8 cellular contexts compared by ENCODE assay signal in the genomic region with DNA sequence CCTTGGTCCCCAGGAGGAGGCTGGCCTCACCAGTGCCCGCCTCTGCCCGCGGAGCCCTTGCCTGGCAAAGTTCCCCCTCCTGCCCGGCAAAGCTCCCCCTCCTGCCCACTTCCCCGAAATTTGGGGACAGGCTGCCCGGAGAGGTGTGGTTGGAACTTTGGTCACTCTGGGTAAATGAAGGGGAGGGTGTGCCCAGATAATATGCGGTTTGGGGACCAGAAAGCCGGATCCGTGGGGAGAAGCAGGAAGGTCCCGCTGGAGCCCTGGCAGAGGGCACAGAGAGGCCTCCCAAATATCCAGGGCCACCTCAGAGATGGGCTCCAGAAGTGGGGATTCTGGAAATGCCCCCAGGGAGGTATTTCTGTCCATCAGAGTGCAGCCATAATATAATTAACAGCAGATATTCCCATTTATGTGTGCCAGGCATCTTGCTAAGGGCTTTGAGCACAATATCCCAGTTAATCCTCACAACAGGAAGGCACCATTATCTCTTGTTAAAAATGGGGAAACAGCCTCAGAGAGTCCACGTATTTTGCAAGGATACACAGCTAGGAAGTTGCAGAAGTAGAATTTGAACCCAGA. TPM values are rescaled to one million over a fixed set of nuclear protein-coding genes. Genes with fewer than 3 reads are reported as not detected.
DNase-seq lines count a peak whose midpoint lies in the region; ATAC-seq and TF ChIP-seq lines count a peak whose summit lies in the region.

No MANE protein-coding gene starts in this region.

- H3K9me3 ChIP-seq in OCI-LY3 (ENCODE audit: insufficient read depth, low read length): no peaks in the 10 kb centered on the region
- no peaks in the 10 kb centered on the region for H3K9me3 ChIP-seq in fibroblast of lung (ENCODE audit: control insufficient read depth, insufficient read depth, low read depth, low read length)
- H3K9me3 ChIP-seq in CD4-positive, alpha-beta memory T cell (ENCODE audit: control insufficient read depth in 1 of 2, low read length in 2 of 2): no peaks in the 10 kb centered on the region

- intact Hi-C loops in CD4-positive, alpha-beta memory T cell (cut with micrococcal nuclease): no loop called here

- POLR2A ChIA-PET in CD4-positive, alpha-beta memory T cell (lab: Charles Lee; ENCODE audit: partially characterized antibody): no interaction called here

- H3K4me3 ChIP-seq in OCI-LY3 (ENCODE audit: low read length): peak overlapping the region; percentile 89
- peak overlapping the region; percentile 49 to 84 (median 66) for H3K4me3 ChIP-seq in fibroblast of lung (replicated peaks in 1 of 4; ENCODE audit: control extremely low read depth in 1 of 4, insufficient read depth in 1 of 4, low read depth in 3 of 4, low read length in 4 of 4)
- H3K4me3 ChIP-seq in CD4-positive, alpha-beta memory T cell (ENCODE audit: low read length in 2 of 2): no peak overlapping the region

- H3K4me2 ChIP-seq in OCI-LY3 (ENCODE audit: low read length) (peak overlapping the region; percentile 96), fibroblast of lung (ENCODE audit: extremely low read depth, insufficient read depth, low read length) (peak overlapping the region; percentile 92)

- no peaks in the 10 kb centered on the region for H3K27me3 Mint-ChIP-seq in osteocyte (ENCODE audit: unreplicated experiment)
- peaks cover 23 to 34% of the 10 kb centered on the region in 2 donors for H3K27me3 Mint-ChIP-seq in CD4-positive, alpha-beta memory T cell

- TF ChIP-seq CTCF in OCI-LY3 (IDR thresholded peaks at IDR 0.05; ENCODE audit: low read depth, low read length) (no peak), fibroblast of lung (conservative IDR thresholded peaks at IDR 0.05 in 1 of 2, IDR thresholded peaks at IDR 0.05 in 1 of 2; ENCODE audit: low read depth in 1 of 2, low read length in 2 of 2) (no peak), osteocyte (IDR thresholded peaks at IDR 0.05) (no peak)

- peaks cover 9% of the 10 kb centered on the region for H3K4me1 Mint-ChIP-seq in osteocyte (ENCODE audit: unreplicated experiment)
- peaks cover 0 to 7% (median 0%) of the 10 kb centered on the region in 4 donors for H3K4me1 Mint-ChIP-seq in CD4-positive, alpha-beta memory T cell

- H3K79me2 ChIP-seq in OCI-LY3 (ENCODE audit: low read length) (no peaks in the 10 kb centered on the region; the same call in 1 of the 2 replicates), fibroblast of lung (ENCODE audit: control insufficient read depth, insufficient read depth, low read length) (peaks cover 2% of the 10 kb centered on the region)

- no peaks in the 10 kb centered on the region for H3K9me3 Mint-ChIP-seq in osteocyte (ENCODE audit: unreplicated experiment)
- H3K9me3 Mint-ChIP-seq in CD4-positive, alpha-beta memory T cell: no peaks in the 10 kb centered on the region

- H4K20me1 ChIP-seq in OCI-LY3 (ENCODE audit: insufficient read depth, low read length): 0 out of 2 replicates have a peak, but pooled peaks cover 4% of the 10 kb centered on the region
- H4K20me1 ChIP-seq in fibroblast of lung (ENCODE audit: control insufficient read depth, extremely low read depth, insufficient read depth, low read length): no peaks in the 10 kb centered on the region

- H2AFZ ChIP-seq in OCI-LY3 (ENCODE audit: low read depth, low read length) (no peak overlapping the region), fibroblast of lung (ENCODE audit: low read length) (no peak overlapping the region)

- no peak for ATAC-seq in HG03045 (IDR thresholded peaks at IDR 0.05; ENCODE audit: unreplicated experiment)

- peaks cover 14% of the 10 kb centered on the region for H3K4me1 ChIP-seq in OCI-LY3 (ENCODE audit: low read length)
- peaks cover 10% of the 10 kb centered on the region for H3K4me1 ChIP-seq in fibroblast of lung (ENCODE audit: control insufficient read depth, extremely low read depth, insufficient read depth, low read length)
- no peaks in the 10 kb centered on the region for H3K4me1 ChIP-seq in CD4-positive, alpha-beta memory T cell (ENCODE audit: insufficient read depth, low read length)

- CTCF ChIA-PET in CD4-positive, alpha-beta memory T cell (lab: Charles Lee; ENCODE audit: partially characterized antibody): no interaction called here

- H3K9ac ChIP-seq in OCI-LY3 (ENCODE audit: low read length): peak overlapping the region; percentile 79
- peak overlapping the region; percentile 16 for H3K9ac ChIP-seq in fibroblast of lung (ENCODE audit: insufficient read depth, low read length)

- H3K27ac ChIP-seq in OCI-LY3 (ENCODE audit: low read length): no peak overlapping the region
- no peak overlapping the region for H3K27ac ChIP-seq in fibroblast of lung (ENCODE audit: insufficient read depth, low read length)
- no peak overlapping the region for H3K27ac ChIP-seq in CD4-positive, alpha-beta memory T cell (ENCODE audit: low read depth, low read length)

- H3K27ac Mint-ChIP-seq in osteocyte (ENCODE audit: unreplicated experiment): no peak overlapping the region
- H3K27ac Mint-ChIP-seq in CD4-positive, alpha-beta memory T cell: no peak overlapping the region

- H3K36me3 Mint-ChIP-seq in osteocyte (ENCODE audit: unreplicated experiment): peaks cover 2% of the 10 kb centered on the region
- no peaks in the 10 kb centered on the region for H3K36me3 Mint-ChIP-seq in CD4-positive, alpha-beta memory T cell

- H3K27me3 ChIP-seq in OCI-LY3 (ENCODE audit: low read depth, low read length) (peaks cover 21% of the 10 kb centered on the region), fibroblast of lung (ENCODE audit: control insufficient read depth, insufficient read depth, low read length) (no peaks in the 10 kb centered on the region)
- no peaks in the 10 kb centered on the region for H3K27me3 ChIP-seq in CD4-positive, alpha-beta memory T cell (ENCODE audit: insufficient read depth, low read length)

- DNase-seq in CD1c-positive myeloid dendritic cell (ENCODE audit: extremely low spot score): peak; percentile 27
- no peak for DNase-seq in fibroblast of lung (ENCODE audit: low read depth in 2 of 2)
- no peak for DNase-seq in osteocyte (ENCODE audit: extremely low spot score, unreplicated experiment)
- no peak for DNase-seq in CD4-positive, alpha-beta memory T cell
- DNase-seq in NCI-H748 (lab: John Stamatoyannopoulos, UW; ENCODE audit: unreplicated experiment): no peak
- no peak for DNase-seq in GOT3 (lab: John Stamatoyannopoulos, UW)

- H3K4me3 Mint-ChIP-seq in osteocyte (ENCODE audit: unreplicated experiment): peak overlapping the region; percentile 62
- peak overlapping the region in 3 of 8 donors; percentile 2 to 53 (median 20) for H3K4me3 Mint-ChIP-seq in CD4-positive, alpha-beta memory T cell

- H3K36me3 ChIP-seq in OCI-LY3 (replicated peaks; ENCODE audit: low read depth, low read length) (no peaks in the 10 kb centered on the region), fibroblast of lung (ENCODE audit: control insufficient read depth, insufficient read depth, low read length) (peaks cover 2% of the 10 kb centered on the region)
- H3K36me3 ChIP-seq in CD4-positive, alpha-beta memory T cell (ENCODE audit: insufficient read depth, low read length): no peaks in the 10 kb centered on the region

RNA-seq across cellular contexts. Expression of a gene that starts 0.8 kb away (rescaled TPM):
- total RNA-seq in fibroblast of lung (9.8 and 13.7 TPM in 2 replicates), osteocyte (19.3 and 22.7 TPM in 2 replicates)
- polyA plus RNA-seq in fibroblast of lung: 26.7 and 28.4 TPM in 2 replicates
- polyA plus RNA-seq in fibroblast of lung (2012): 36.0 and 36.7 TPM in 2 replicates
- 57.1 and 64.4 TPM in 2 replicates for polyA minus RNA-seq in fibroblast of lung (ENCODE audit: low replicate concordance)
- under 1 TPM in 1 of 2 experiments, not detected in 1; 0.32 TPM for total RNA-seq in CD4-positive, alpha-beta memory T cell
- polyA plus RNA-seq in CD4-positive, alpha-beta memory T cell: not detected

Comparison
In these comparisons a context has a peak if more than half of its experiments do, and no peak if none do; other contexts are left out.
1. H3K4me3 ChIP-seq: peak in OCI-LY3 (single experiment) and fibroblast of lung (4 of 4); none in CD4-positive, alpha-beta memory T cell (0 of 2).